12 cellular contexts compared by ENCODE assay signal in the genomic region with DNA sequence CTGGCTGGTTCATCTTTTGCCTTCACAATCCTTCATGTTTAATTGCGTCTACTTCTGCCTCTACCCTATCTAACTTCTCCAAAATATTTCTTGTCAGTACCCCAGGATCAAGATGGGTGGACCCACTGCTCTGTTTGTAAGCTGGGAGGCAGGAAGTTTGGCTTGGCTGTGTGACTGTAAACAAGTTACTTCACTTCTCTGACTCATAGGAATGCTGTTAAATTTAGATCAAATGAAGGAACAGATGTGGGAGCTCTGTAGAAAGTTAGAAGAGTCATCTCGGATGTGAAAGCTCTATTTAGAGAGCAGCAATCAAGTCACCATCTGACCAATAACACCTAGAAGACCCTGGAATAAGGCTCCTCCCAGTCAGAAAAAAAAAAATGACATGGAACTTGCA. TPM values are rescaled to one million over a fixed set of nuclear protein-coding genes. Genes with fewer than 3 reads are reported as not detected.
DNase-seq lines count a peak whose midpoint lies in the region; ATAC-seq and TF ChIP-seq lines count a peak whose summit lies in the region.
"Had no signal": no experiment of that assay in that cellular context is flagged by ENCODE, and none has a peak within 500 bp of the region (broad histone marks: within the 10 kb centered on the region; RNA-seq: fewer than 3 reads in every experiment).

No MANE protein-coding gene starts in this region.

- H3K9me3 ChIP-seq in transverse colon = no peaks in the 10 kb centered on the region

- peak; percentile 55 for DNase-seq in HT1080 (ENCODE audit: low read depth)
- DNase-seq in chondrocyte (ENCODE audit: low spot score) = no peak
- DNase-seq in kidney tubule cell (ENCODE audit: low spot score) = peak; percentile 82
- no peak for DNase-seq in transverse colon
- DNase-seq in GOT3 (lab: John Stamatoyannopoulos, UW) = no peak
- no peak for DNase-seq in HuH-7 (ENCODE audit: low spot score)
- DNase-seq: effector memory CD4-positive, alpha-beta T cell; NCI-H526; stimulated activated naive CD8-positive, alpha-beta T cell treated with anti-CD3 and anti-CD28 coated beads, Interleukin-15, amount 100 ng/mL, for 72 hours had no signal

- in situ Hi-C loops in transverse colon (cut with MboI; ENCODE audit: low pct_ligation_motif_present in 1 of 4, low pct_unique_long_range_greater_than_20kb in 1 of 4, low sequenced_read_pairs in 3 of 4) = no loop called here

- 51 to 67% methylated on average over 2 of the region's 2 CpGs for whole genome bisulfite sequencing in transverse colon (ENCODE audit: low coverage in 1 of 2), 2 donors

- no peaks in the 10 kb centered on the region for H3K27me3 ChIP-seq in transverse colon

- H3K27me3 Mint-ChIP-seq in chondrocyte (ENCODE audit: low read depth) = no peaks in the 10 kb centered on the region

- H3K27ac ChIP-seq in transverse colon = peak overlapping the region; percentile 38 to 70 (median 50)

- no peaks in the 10 kb centered on the region for H3K9me3 Mint-ChIP-seq in chondrocyte (ENCODE audit: low read depth)
- H3K9me3 Mint-ChIP-seq: stimulated activated naive CD8-positive, alpha-beta T cell treated with anti-CD3 and anti-CD28 coated beads, Interleukin-15, amount 100 ng/mL, for 72 hours had no signal

- peak overlapping the region; percentile 83 for H3K27ac Mint-ChIP-seq in chondrocyte (ENCODE audit: unreplicated experiment)
- H3K27ac Mint-ChIP-seq: stimulated activated naive CD8-positive, alpha-beta T cell treated with anti-CD3 and anti-CD28 coated beads, Interleukin-15, amount 100 ng/mL, for 72 hours had no signal

- no peaks in the 10 kb centered on the region for H3K36me3 Mint-ChIP-seq in chondrocyte (ENCODE audit: low read depth)

- TF ChIP-seq CTCF in chondrocyte (IDR thresholded peaks at IDR 0.05) (peak; percentile 18), transverse colon (IDR thresholded peaks at IDR 0.05) (no peak)

- ATAC-seq in HG02763 (IDR thresholded peaks at IDR 0.05; ENCODE audit: unreplicated experiment) = no peak
- ATAC-seq in HG03439 (IDR thresholded peaks at IDR 0.05; ENCODE audit: unreplicated experiment) = no peak
- ATAC-seq: activated CD4-positive, CD25-positive, alpha-beta regulatory T cell treated with anti-CD3 and anti-CD28 coated beads, Interleukin-2, amount 50 U/mL, for 24 hours; stimulated activated naive CD8-positive, alpha-beta T cell treated with anti-CD3 and anti-CD28 coated beads, Interleukin-15, amount 100 ng/mL, for 72 hours had no signal

- no peak for TF ChIP-seq EP300 in transverse colon (IDR thresholded peaks at IDR 0.05; ENCODE audit: low read depth)

- no peak overlapping the region for H3K4me3 ChIP-seq in transverse colon

- no peak for TF ChIP-seq POLR2A in transverse colon (IDR thresholded peaks at IDR 0.05)

- no peaks in the 10 kb centered on the region for H3K36me3 ChIP-seq in transverse colon

- intact Hi-C loops in transverse colon (cut with DNase I; ENCODE audit: low total_unique reads) = no loop called here

- H3K4me1 ChIP-seq in transverse colon = peaks cover 0 to 8% (median 0%) of the 10 kb centered on the region in 4 donors

- H3K4me1 Mint-ChIP-seq in chondrocyte (ENCODE audit: low read depth) = peaks cover 57% of the 10 kb centered on the region
- H3K4me1 Mint-ChIP-seq: stimulated activated naive CD8-positive, alpha-beta T cell treated with anti-CD3 and anti-CD28 coated beads, Interleukin-15, amount 100 ng/mL, for 72 hours had no signal

- no peak overlapping the region for H3K4me3 Mint-ChIP-seq in chondrocyte (ENCODE audit: unreplicated experiment)
- H3K4me3 Mint-ChIP-seq: stimulated activated naive CD8-positive, alpha-beta T cell treated with anti-CD3 and anti-CD28 coated beads, Interleukin-15, amount 100 ng/mL, for 72 hours had no signal

RNA-seq across cellular contexts. Expression of gene MRTFB, which starts 55.2 kb away (rescaled TPM):
- 2.6 and 5.1 TPM in 2 replicates for total RNA-seq in HT1080 (2014; rRNA removed; shearing (Covaris generic))
- polyA plus RNA-seq in HT1080 (2015; cell fraction: cytosol; rRNA removed) = 4.1 and 4.6 TPM in 2 replicates
- polyA plus RNA-seq in HT1080 (2015; cell fraction: nucleus; rRNA removed) = 12.9 and 20.9 TPM in 2 replicates
- 32.0 to 32.2 TPM (median 32.2 TPM) in 3 replicates for total RNA-seq in chondrocyte
- total RNA-seq in transverse colon = 10 to 100 TPM; 37.8 to 82.7 (median 47.9) TPM

Comparison
In these comparisons a context has a peak if more than half of its experiments do, and no peak if none do; other contexts are left out.
1. DNase-seq: peak in HT1080 (single experiment) and kidney tubule cell (single experiment); none in chondrocyte (single experiment), transverse colon (single experiment), GOT3 (single experiment) and HuH-7 (single experiment).